Comparison of ENCODE assay signal across 10 cellular contexts in the genomic region with DNA sequence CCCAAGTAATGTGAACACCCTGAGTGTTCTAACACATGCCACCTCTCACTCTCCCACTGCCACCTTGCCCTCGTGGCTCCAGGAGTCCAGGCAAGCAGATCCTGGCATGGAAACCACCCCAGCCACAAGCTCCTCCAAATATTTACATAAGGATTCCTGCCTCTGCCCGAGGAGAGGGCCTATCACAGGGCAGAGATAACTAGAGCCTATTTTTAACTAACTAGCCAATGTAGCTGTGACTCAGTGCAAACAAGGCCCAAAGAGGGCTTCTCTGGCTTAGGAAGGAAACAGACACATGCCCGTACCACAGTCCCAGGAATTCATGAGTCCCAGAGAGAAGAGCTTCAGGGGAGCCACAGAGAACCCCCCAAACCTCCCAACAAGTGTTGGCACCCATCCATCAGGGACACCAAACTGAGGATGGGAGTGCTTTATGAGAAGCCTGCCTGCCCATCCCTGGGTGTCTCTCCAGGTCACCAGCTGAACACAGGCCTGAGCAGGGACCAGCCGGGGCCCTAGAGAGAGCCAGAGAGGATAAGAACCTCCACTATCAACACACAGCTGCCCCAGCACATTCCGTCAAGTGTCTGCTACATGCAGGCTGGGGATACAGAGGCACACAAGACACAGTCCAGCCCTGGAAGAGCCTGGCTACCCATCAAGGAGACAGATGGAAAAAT. TPM values are rescaled to one million over a fixed set of nuclear protein-coding genes. Genes with fewer than 3 reads are reported as not detected.
A peak's percentile ranks its signal among the peaks of the same experiment; 100 is the strongest.
DNase-seq lines count a peak whose midpoint lies in the region; ATAC-seq, FAIRE-seq and TF ChIP-seq lines count a peak whose summit lies in the region.
"Had no signal": no experiment of that assay in that cellular context is flagged by ENCODE, and none has a peak within 500 bp of the region (broad histone marks: within the 10 kb centered on the region; RNA-seq: fewer than 3 reads in every experiment).

No MANE protein-coding gene starts in this region.

- H3K36me3 Mint-ChIP-seq in progenitor cell of endocrine pancreas (ENCODE audit: insufficient read depth): peaks cover 5% of the 10 kb centered on the region
- peaks cover 4% of the 10 kb centered on the region for H3K36me3 Mint-ChIP-seq in nephron progenitor cell (ENCODE audit: low read depth)

- peak; percentile 89 for DNase-seq in DMS53 (lab: John Stamatoyannopoulos, UW)
- DNase-seq in RPMI7951 (ENCODE audit: low read depth): peak; percentile 79
- DNase-seq in esophagus muscularis mucosa (ENCODE audit: extremely low spot score): no peak
- DNase-seq in progenitor cell of endocrine pancreas (ENCODE audit: low spot score, unreplicated experiment): no peak
- no peak for DNase-seq in nephron progenitor cell
- no peak for DNase-seq in GM12891 (ENCODE audit: insufficient read length, low spot score)
- DNase-seq in occipital lobe (lab: John Stamatoyannopoulos, UW): no peak
- DNase-seq: NCI-H2171 treated with DMSO at 0.1 percent for 48 hours had no signal

- H3K27ac Mint-ChIP-seq in progenitor cell of endocrine pancreas: peak overlapping the region; percentile 23
- H3K27ac Mint-ChIP-seq in nephron progenitor cell: no peak overlapping the region

- intact Hi-C loops in esophagus muscularis mucosa (cut with DNase I): no loop called here

- H3K27ac ChIP-seq in esophagus muscularis mucosa (replicated peaks in 1 of 4): peak overlapping the region; percentile 79 to 86 (median 84)

- TF ChIP-seq POLR2A in esophagus muscularis mucosa (IDR thresholded peaks at IDR 0.05; ENCODE audit: low read depth) (no peak), GM12891 (IDR thresholded peaks at IDR 0.05; ENCODE audit: low read depth, low read length) (no peak)

- H3K36me3 ChIP-seq in esophagus muscularis mucosa: peaks cover 19 to 32% (median 28%) of the 10 kb centered on the region in 4 donors

- no peak for TF ChIP-seq CTCF in esophagus muscularis mucosa (IDR thresholded peaks at IDR 0.05)
- no peak for TF ChIP-seq CTCF in progenitor cell of endocrine pancreas (IDR thresholded peaks at IDR 0.05; ENCODE audit: unreplicated experiment)
- TF ChIP-seq CTCF in nephron progenitor cell (IDR thresholded peaks at IDR 0.05): no peak

- ATAC-seq in GM21528 (IDR thresholded peaks at IDR 0.05; ENCODE audit: low FRiP score, unreplicated experiment): no peak

- WGBS in esophagus muscularis mucosa: 52% methylated on average over 4 of the region's 5 CpGs

- no peaks in the 10 kb centered on the region for H3K9me3 Mint-ChIP-seq in progenitor cell of endocrine pancreas (ENCODE audit: low read depth)
- no peaks in the 10 kb centered on the region for H3K9me3 Mint-ChIP-seq in nephron progenitor cell

- no peaks in the 10 kb centered on the region for H3K27me3 Mint-ChIP-seq in progenitor cell of endocrine pancreas
- no peaks in the 10 kb centered on the region for H3K27me3 Mint-ChIP-seq in nephron progenitor cell (ENCODE audit: low read depth, poor library complexity)

- no peaks in the 10 kb centered on the region for H3K27me3 ChIP-seq in esophagus muscularis mucosa

- H3K4me3 ChIP-seq in esophagus muscularis mucosa: no peak overlapping the region

- FAIRE-seq in GM12891 (lab: Jason Lieb, UNC): no peak
- FAIRE-seq: endometrium had no signal

- TF ChIP-seq EP300 in esophagus muscularis mucosa (IDR thresholded peaks at IDR 0.05): no peak

- H3K4me1 Mint-ChIP-seq in progenitor cell of endocrine pancreas (ENCODE audit: low read depth) (peaks cover 28% of the 10 kb centered on the region), nephron progenitor cell (peaks cover 25% of the 10 kb centered on the region)

- H3K4me3 Mint-ChIP-seq in progenitor cell of endocrine pancreas (ENCODE audit: low read depth): no peak overlapping the region
- no peak overlapping the region for H3K4me3 Mint-ChIP-seq in nephron progenitor cell

- H3K9me3 ChIP-seq in esophagus muscularis mucosa: no peaks in the 10 kb centered on the region

- peaks cover 72 to 87% (median 75%) of the 10 kb centered on the region in 4 donors for H3K4me1 ChIP-seq in esophagus muscularis mucosa

TF ChIP-seq in GM12891, 5 proteins besides CTCF, POLR2A, EP300 and RAD21:
- TF ChIP-seq POU2F2 (IDR thresholded peaks at IDR 0.05; ENCODE audit: low read depth, low read length) (no peak), SPI1 (IDR thresholded peaks at IDR 0.05; ENCODE audit: low read depth, low read length) (no peak), POLR2AphosphoS5 (IDR thresholded peaks at IDR 0.05; ENCODE audit: low read depth, low read length) (no peak), TAF1 (IDR thresholded peaks at IDR 0.05; ENCODE audit: low read depth, low read length) (no peak), PAX5 (IDR thresholded peaks at IDR 0.05; ENCODE audit: insufficient read depth, low read length, severe bottlenecking) (no peak)

RNA-seq across cellular contexts. Expression of gene FYCO1, which starts 9.2 kb away (rescaled TPM):
- total RNA-seq in RPMI7951 (2014; rRNA removed; shearing (Covaris generic)): 6.4 and 6.6 TPM in 2 replicates
- 100 to 1,000 TPM in 1 of 4 donors, 10 to 100 TPM in 3; 64.1 to 122 (median 93.8) TPM for total RNA-seq in esophagus muscularis mucosa
- 17.0 and 18.0 TPM in 2 replicates for total RNA-seq in progenitor cell of endocrine pancreas
- 4.2 TPM for polyA plus RNA-seq in GM12891 (2012; ENCODE audit: low read depth, missing spikeins)
- 2.5 TPM for total RNA-seq in occipital lobe

RNA-seq across cellular contexts. Expression of gene XCR1, which starts 40.8 kb away (rescaled TPM):
- not detected in 2 replicates for total RNA-seq in RPMI7951 (2014; rRNA removed; shearing (Covaris generic))
- total RNA-seq in esophagus muscularis mucosa (under 1 TPM in 1 of 4 donors, not detected in 3; 0.17 TPM), progenitor cell of endocrine pancreas (not detected in 2 replicates), occipital lobe (not detected)
- 0.10 TPM for polyA plus RNA-seq in GM12891 (2012; ENCODE audit: low read depth, missing spikeins)

RNA-seq across cellular contexts. Expression of gene CXCR6, which starts 43.2 kb away (rescaled TPM):
- total RNA-seq in RPMI7951 (2014; rRNA removed; shearing (Covaris generic)): not detected in 2 replicates
- total RNA-seq in esophagus muscularis mucosa (1 to 10 TPM in 1 of 4 donors, under 1 TPM in 3; 0.39 to 7.1 (median 0.49) TPM), progenitor cell of endocrine pancreas (not detected in 2 replicates), occipital lobe (not detected)
- 0.26 TPM for polyA plus RNA-seq in GM12891 (2012; ENCODE audit: low read depth, missing spikeins)

Comparison
In these comparisons a context has a peak if more than half of its experiments do, and no peak if none do; other contexts are left out.
1. DNase-seq: peak in DMS53 (single experiment) and RPMI7951 (single experiment); none in esophagus muscularis mucosa (single experiment), progenitor cell of endocrine pancreas (single experiment), nephron progenitor cell (single experiment), GM12891 (single experiment) and occipital lobe (single experiment).